ENCODE assay signal across 1 cellular context in the genomic region with DNA sequence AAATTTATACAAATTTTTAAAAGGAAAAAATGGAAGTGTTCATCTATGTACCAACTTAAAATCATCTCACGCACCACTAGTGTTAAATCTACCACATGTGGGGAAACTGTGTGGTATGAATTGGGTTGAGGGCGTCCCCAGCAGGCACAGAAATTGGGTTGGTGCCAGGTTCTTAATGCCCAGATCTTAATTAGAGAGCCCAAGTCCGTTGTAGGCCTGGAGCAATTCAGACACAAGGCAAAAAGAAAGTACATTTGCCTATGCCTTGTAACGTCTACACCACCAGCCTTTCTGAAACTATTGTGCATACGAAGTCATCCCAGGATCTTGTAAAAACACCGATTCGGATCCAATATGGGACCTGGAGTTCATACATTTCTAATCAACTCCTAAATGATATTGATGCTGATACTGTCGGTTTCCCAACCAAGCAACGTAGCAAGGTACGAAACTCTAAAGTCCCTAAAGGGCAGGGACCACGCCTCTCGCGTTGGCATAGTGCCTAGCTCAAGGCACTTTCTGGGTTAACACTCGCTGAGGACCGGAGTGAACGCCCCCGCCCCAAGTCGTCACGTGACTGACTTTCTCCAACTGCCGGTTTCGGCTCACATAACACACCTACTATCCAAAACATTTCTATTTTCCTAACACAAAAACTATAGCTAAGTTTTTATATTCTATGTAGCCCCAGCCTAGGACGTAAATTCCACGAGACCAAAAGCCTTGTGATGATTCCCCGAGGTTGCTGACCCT.
TF ChIP-seq lines count a peak whose summit lies in the region.

No MANE protein-coding gene starts in this region.

TF ChIP-seq in H1, 55 proteins besides CTCF, POLR2A, EP300 and RAD21:
- TF ChIP-seq, protein P1, sequence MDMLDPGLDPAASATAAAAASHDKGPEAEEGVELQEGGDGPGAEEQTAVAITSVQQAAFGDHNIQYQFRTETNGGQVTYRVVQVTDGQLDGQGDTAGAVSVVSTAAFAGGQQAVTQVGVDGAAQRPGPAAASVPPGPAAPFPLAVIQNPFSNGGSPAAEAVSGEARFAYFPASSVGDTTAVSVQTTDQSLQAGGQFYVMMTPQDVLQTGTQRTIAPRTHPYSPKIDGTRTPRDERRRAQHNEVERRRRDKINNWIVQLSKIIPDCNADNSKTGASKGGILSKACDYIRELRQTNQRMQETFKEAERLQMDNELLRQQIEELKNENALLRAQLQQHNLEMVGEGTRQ (IDR thresholded peaks at IDR 0.05; ENCODE audit: low read length): peak; percentile 92
- TF ChIP-seq ATF3 (IDR thresholded peaks at IDR 0.05; ENCODE audit: insufficient read depth, low read depth, low read length) (peak; percentile 54; the same call in 1 of the 2 replicates), CHD2 (IDR thresholded peaks at IDR 0.05; ENCODE audit: low read length) (no peak), POLR2AphosphoS5 (IDR thresholded peaks at IDR 0.05; ENCODE audit: low read depth, low read length) (no peak), CREB1 (IDR thresholded peaks at IDR 0.05) (no peak), TCF12 (IDR thresholded peaks at IDR 0.05; ENCODE audit: low read depth, low read length) (no peak), CEBPB (IDR thresholded peaks at IDR 0.05; ENCODE audit: low read depth, low read length) (no peak), SRF (IDR thresholded peaks at IDR 0.05; ENCODE audit: low read depth, low read length) (no peak), EGR1 (IDR thresholded peaks at IDR 0.05; ENCODE audit: borderline replicate concordance, low read depth, low read length) (peak; percentile 88; the same call in 1 of the 2 replicates), HDAC2 (IDR thresholded peaks at IDR 0.05; ENCODE audit: borderline replicate concordance in 1 of 2, low read depth in 2 of 2, low read length in 2 of 2) (0 out of 4 replicates have a peak, but pooled peaks of 1 of the 2 experiments have one; percentile 7), MAX (IDR thresholded peaks at IDR 0.05) (no peak; the same call in 1 of the 2 replicates), ASH2L (IDR thresholded peaks at IDR 0.05; ENCODE audit: low read length) (no peak), NANOG (IDR thresholded peaks at IDR 0.05; ENCODE audit: insufficient read depth, low read depth, low read length, poor library complexity, severe bottlenecking) (no peak), SIN3A (conservative IDR thresholded peaks at IDR 0.05 in 1 of 2, IDR thresholded peaks at IDR 0.05 in 1 of 2; ENCODE audit: low read depth in 1 of 2, low read length in 2 of 2) (peak in 1 of 2 experiments; percentile 81; a peak in 2 of 4 replicates), SUZ12 (IDR thresholded peaks at IDR 0.05; ENCODE audit: low read length) (no peak), CTBP2 (IDR thresholded peaks at IDR 0.05; ENCODE audit: borderline replicate concordance, insufficient read depth, insufficient read length, low read length) (no peak), BCL11A (IDR thresholded peaks at IDR 0.05; ENCODE audit: low read depth in 2 of 2, low read length in 2 of 2) (no peak), CBX5 (IDR thresholded peaks at IDR 0.05; ENCODE audit: low read depth, low read length) (no peak), GTF2F1 (IDR thresholded peaks at IDR 0.05; ENCODE audit: borderline replicate concordance, low read depth, low read length) (peak; percentile 56; the same call in 1 of the 2 replicates), KDM4A (IDR thresholded peaks at IDR 0.05; ENCODE audit: low read depth, low read length, severe bottlenecking) (no peak), HDAC6 (IDR thresholded peaks at IDR 0.05; ENCODE audit: low read depth, low read length) (no peak), SIX5 (IDR thresholded peaks at IDR 0.05; ENCODE audit: low read depth, low read length) (no peak), SP4 (IDR thresholded peaks at IDR 0.05; ENCODE audit: low read length) (0 out of 2 replicates have a peak, but pooled peaks have one; percentile 4), CBX8 (IDR thresholded peaks at IDR 0.05; ENCODE audit: borderline replicate concordance, low read depth, low read length) (no peak), SAP30 (IDR thresholded peaks at IDR 0.05; ENCODE audit: insufficient read depth, insufficient replicate concordance, low read length) (no peak), SIRT6 (IDR thresholded peaks at IDR 0.05; ENCODE audit: low read length) (no peak), EZH2 (IDR thresholded peaks at IDR 0.05; ENCODE audit: low read depth, low read length, severe bottlenecking) (no peak), SP2 (IDR thresholded peaks at IDR 0.05; ENCODE audit: low read length) (no peak)
TF ChIP-seq in H1: peak in this region for 7.
